In the genomic region with DNA sequence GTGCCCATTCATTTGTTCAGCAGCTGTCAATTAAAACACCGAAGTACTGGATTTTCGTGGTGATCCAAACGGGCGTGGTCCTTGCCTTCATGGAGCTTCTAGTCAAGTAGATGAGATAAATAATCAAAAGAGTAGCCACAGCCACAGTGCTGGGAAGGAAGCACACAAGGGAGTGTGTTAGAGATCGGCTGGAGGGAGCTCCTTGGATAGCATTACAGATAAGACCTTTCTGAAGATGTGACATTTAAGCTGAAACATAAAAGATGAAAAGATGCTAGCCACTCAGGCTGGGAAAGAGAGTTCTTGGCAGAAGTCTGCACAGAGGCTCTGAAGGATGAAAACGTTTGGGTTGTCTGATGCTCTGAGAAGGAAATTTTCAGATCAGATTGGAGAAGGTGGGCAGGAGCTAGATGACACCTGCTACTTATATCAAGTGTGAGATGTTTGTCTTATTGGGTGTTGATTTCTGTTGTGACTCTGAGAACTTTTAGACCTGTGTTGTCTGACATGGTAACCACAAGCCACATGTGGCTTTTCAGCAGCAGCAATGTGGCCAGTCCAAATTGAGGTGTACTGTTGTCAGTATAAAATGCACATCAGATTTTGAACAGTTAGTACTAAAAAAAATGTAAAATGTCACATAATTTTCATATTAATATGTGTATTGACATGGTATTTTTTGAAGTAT, we compare ENCODE assay signal across 13 cellular contexts.
DNase-seq lines count a peak whose midpoint lies in the region; ATAC-seq lines count a peak whose summit lies in the region.
"Had no signal": no experiment of that assay in that cellular context is flagged by ENCODE, and none has a peak within 500 bp of the region (broad histone marks: within the 10 kb centered on the region; RNA-seq: fewer than 3 reads in every experiment).

No MANE protein-coding gene starts in this region.

- H3K9me3 Mint-ChIP-seq in stimulated activated naive CD8-positive, alpha-beta T cell treated with anti-CD3 and anti-CD28 coated beads, Interleukin-15, amount 100 ng/mL, for 72 hours = peaks cover 0 to 5% of the 10 kb centered on the region in 2 donors

- H3K4me1 Mint-ChIP-seq in stimulated activated naive CD8-positive, alpha-beta T cell treated with anti-CD3 and anti-CD28 coated beads, Interleukin-15, amount 100 ng/mL, for 72 hours = peaks cover 78% of the 10 kb centered on the region

- H3K27ac Mint-ChIP-seq in stimulated activated naive CD8-positive, alpha-beta T cell treated with anti-CD3 and anti-CD28 coated beads, Interleukin-15, amount 100 ng/mL, for 72 hours = no peak overlapping the region

- DNase-seq in stimulated activated naive CD8-positive, alpha-beta T cell treated with anti-CD3 and anti-CD28 coated beads, Interleukin-15, amount 100 ng/mL, for 72 hours = peak in 1 of 2 donors; percentile 24
- no peak for DNase-seq in stimulated activated naive CD8-positive, alpha-beta T cell treated with anti-CD3 and anti-CD28 coated beads, Interleukin-15, Interleukin-2, amounts not matched to agents 100 U/mL and 50 U/mL, for 24 hours
- DNase-seq in central memory CD4-positive, alpha-beta T cell = peak; percentile 3
- no peak for DNase-seq in stimulated activated CD4-positive, alpha-beta T cell treated with anti-CD3 and anti-CD28 coated beads, Interleukin-4, amount 100 ng/mL, for 1 hour
- no peak for DNase-seq in NCI-H1092 (lab: John Stamatoyannopoulos, UW)
- no peak for DNase-seq in left ventricle myocardium superior
- no peak for DNase-seq in AG08395 (ENCODE audit: low spot score)
- DNase-seq: activated T-cell treated with anti-CD3 and anti-CD28 coated beads, Interleukin-2, amount 50 U/mL, for 1 hour; NCI-H1417; NCI-H774; SIG-M5 had no signal

- peak; percentile 78 for ATAC-seq in stimulated activated naive CD8-positive, alpha-beta T cell treated with anti-CD3 and anti-CD28 coated beads, Interleukin-15, amount 100 ng/mL, for 72 hours
- no peak for ATAC-seq in stimulated activated naive CD8-positive, alpha-beta T cell treated with anti-CD3 and anti-CD28 coated beads, Interleukin-15, Interleukin-2, amounts not matched to agents 100 U/mL and 50 U/mL, for 24 hours
- peak; percentile 48 for ATAC-seq in HG03354 (IDR thresholded peaks at IDR 0.05; ENCODE audit: poor library complexity, severe bottlenecking, unreplicated experiment)
- no peak for ATAC-seq in left ventricle myocardium superior
- ATAC-seq: left lobe of liver had no signal

- H3K4me3 Mint-ChIP-seq in stimulated activated naive CD8-positive, alpha-beta T cell treated with anti-CD3 and anti-CD28 coated beads, Interleukin-15, amount 100 ng/mL, for 72 hours = peak overlapping the region in 1 of 2 donors; percentile 54

- intact Hi-C loops in left ventricle myocardium superior (cut with micrococcal nuclease) = no loop called here

- H3K27me3 Mint-ChIP-seq in stimulated activated naive CD8-positive, alpha-beta T cell treated with anti-CD3 and anti-CD28 coated beads, Interleukin-15, amount 100 ng/mL, for 72 hours = no peaks in the 10 kb centered on the region

Comparison
In these comparisons a context has a peak if more than half of its experiments do, and no peak if none do; other contexts are left out.
1. ATAC-seq: peak in stimulated activated naive CD8-positive, alpha-beta T cell treated with anti-CD3 and anti-CD28 coated beads, Interleukin-15, amount 100 ng/mL, for 72 hours (single experiment) and HG03354 (single experiment); none in stimulated activated naive CD8-positive, alpha-beta T cell treated with anti-CD3 and anti-CD28 coated beads, Interleukin-15, Interleukin-2, amounts not matched to agents 100 U/mL and 50 U/mL, for 24 hours (single experiment) and left ventricle myocardium superior (single experiment).